In genomic region chr7:33761440-33762080, GRCh38 we compare ENCODE assay signal across 1 cellular context.
TF ChIP-seq lines count a peak whose summit lies in the region.

No MANE protein-coding gene starts in this region.

TF ChIP-seq in HEK293, 187 proteins besides CTCF, POLR2A, EP300 and RAD21 (continued from another document):
- TF ChIP-seq ATF2 (tag by site-specific recombination; IDR thresholded peaks at IDR 0.05; ENCODE audit: low read depth) (no peak), TRIM28 (IDR thresholded peaks at IDR 0.05; ENCODE audit: borderline replicate concordance, low read length) (peak; percentile 7; the same call in 1 of the 2 replicates)
